ENCODE assay signal across 1 cellular context in genomic region chr17:81129289-81129688, GRCh38.
TF ChIP-seq lines count a peak whose summit lies in the region.

No MANE protein-coding gene starts in this region.

TF ChIP-seq in H1, 55 proteins besides CTCF, POLR2A, EP300 and RAD21:
- TF ChIP-seq POU5F1 (IDR thresholded peaks at IDR 0.05; ENCODE audit: low read depth, low read length) (no peak), GABPA (IDR thresholded peaks at IDR 0.05; ENCODE audit: borderline replicate concordance, insufficient read depth, low read length) (peak; percentile 69), SUZ12 (IDR thresholded peaks at IDR 0.05; ENCODE audit: low read length) (no peak), FOSL1 (IDR thresholded peaks at IDR 0.05; ENCODE audit: insufficient read depth, low read depth, low read length) (no peak), YY1 (IDR thresholded peaks at IDR 0.05; ENCODE audit: low read depth, low read length) (no peak), CREB1 (IDR thresholded peaks at IDR 0.05) (no peak), HDAC2 (IDR thresholded peaks at IDR 0.05; ENCODE audit: borderline replicate concordance in 1 of 2, low read depth in 2 of 2, low read length in 2 of 2) (no peak), MAFK (IDR thresholded peaks at IDR 0.05; ENCODE audit: low read depth, low read length) (no peak)
TF ChIP-seq in H1: peak in this region for 1.
